In the genomic region with DNA sequence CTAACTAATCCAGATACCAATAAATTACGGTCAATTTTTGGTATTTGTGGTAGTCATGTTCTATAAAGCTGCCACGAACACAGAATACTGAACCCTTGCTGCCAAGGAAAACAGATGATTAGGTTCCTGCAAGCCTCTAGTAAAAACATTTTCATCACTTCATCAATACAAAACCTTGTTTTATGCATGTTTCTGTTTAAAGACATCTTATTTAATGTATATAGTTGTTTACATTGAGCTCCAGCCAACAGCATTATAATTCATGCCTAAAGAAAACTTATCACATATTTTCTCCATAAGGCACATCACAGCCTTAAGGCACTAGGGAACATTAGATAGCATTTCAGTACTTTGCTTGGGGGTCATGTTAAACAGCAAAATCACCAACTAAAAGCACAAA, we compare ENCODE assay signal across 21 cellular contexts. TPM values are rescaled to one million over a fixed set of nuclear protein-coding genes. Genes with fewer than 3 reads are reported as not detected.
"Had no signal": no experiment of that assay in that cellular context is flagged by ENCODE, and none has a peak within 500 bp of the region (broad histone marks: within the 10 kb centered on the region; RNA-seq: fewer than 3 reads in every experiment).

No MANE protein-coding gene starts in this region.

- H3K27ac ChIP-seq: esophagus squamous epithelium, hepatocyte, pancreas had no signal

- H3K4me1 Mint-ChIP-seq: naive thymus-derived CD8-positive, alpha-beta T cell; neural crest cell; stimulated activated naive B cell treated with anti-CD40 and anti-IgM and Interleukin-4, amounts not matched to agents 10 μg/mL and 1 μg/mL and 100 μg/mL, for 72 hours; stimulated activated naive CD8-positive, alpha-beta T cell treated with anti-CD3 and anti-CD28 coated beads, Interleukin-15, amount 100 ng/mL, for 72 hours had no signal

- H3K27ac Mint-ChIP-seq: dendritic cell treated with granulocyte-macrophage colony-stimulating factor and Interleukin-4, amounts not matched to agents 40 ng/mL and 50 ng/mL, for 4 days; effector memory CD8-positive, alpha-beta T cell; progenitor cell of endocrine pancreas; stimulated activated naive B cell treated with anti-CD40 and anti-IgM and Interleukin-4, amounts not matched to agents 10 μg/mL and 1 μg/mL and 100 μg/mL, for 72 hours; stimulated activated naive CD8-positive, alpha-beta T cell treated with anti-CD3 and anti-CD28 coated beads, Interleukin-15, amount 100 ng/mL, for 72 hours had no signal

- H3K4me3 Mint-ChIP-seq: dendritic cell treated with granulocyte-macrophage colony-stimulating factor and Interleukin-4, amounts not matched to agents 40 ng/mL and 50 ng/mL, for 4 days; effector memory CD8-positive, alpha-beta T cell; naive thymus-derived CD8-positive, alpha-beta T cell; neural crest cell; stimulated activated naive B cell treated with anti-CD40 and anti-IgM and Interleukin-4, amounts not matched to agents 10 μg/mL and 1 μg/mL and 100 μg/mL, for 72 hours; stimulated activated naive CD8-positive, alpha-beta T cell treated with anti-CD3 and anti-CD28 coated beads, Interleukin-15, amount 100 ng/mL, for 72 hours had no signal

- H3K27me3 ChIP-seq: esophagus squamous epithelium, hepatocyte, pancreas had no signal

- H3K9me3 ChIP-seq: mucosa of descending colon, pancreas had no signal

- H3K79me2 ChIP-seq: hepatocyte had no signal

- H3K4me1 ChIP-seq: esophagus squamous epithelium, pancreas had no signal

- H3K36me3 ChIP-seq: esophagus squamous epithelium, pancreas had no signal

- H3K4me2 ChIP-seq: hepatocyte had no signal

- H3K27me3 Mint-ChIP-seq: dendritic cell treated with granulocyte-macrophage colony-stimulating factor and Interleukin-4, amounts not matched to agents 40 ng/mL and 50 ng/mL, for 4 days; effector memory CD8-positive, alpha-beta T cell; progenitor cell of endocrine pancreas; stimulated activated naive B cell treated with anti-CD40 and anti-IgM and Interleukin-4, amounts not matched to agents 10 μg/mL and 1 μg/mL and 100 μg/mL, for 72 hours; stimulated activated naive CD8-positive, alpha-beta T cell treated with anti-CD3 and anti-CD28 coated beads, Interleukin-15, amount 100 ng/mL, for 72 hours had no signal

- H3K4me3 ChIP-seq: esophagus squamous epithelium, hepatocyte, mucosa of descending colon, pancreas had no signal

- ATAC-seq: effector memory CD8-positive, alpha-beta T cell; left lobe of liver; mucosa of descending colon; naive thymus-derived CD8-positive, alpha-beta T cell; pancreas; right cardiac atrium; stimulated activated naive B cell treated with anti-CD40 and anti-IgM and Interleukin-4, amounts not matched to agents 10 μg/mL and 1 μg/mL and 100 μg/mL, for 72 hours; stimulated activated naive CD8-positive, alpha-beta T cell treated with anti-CD3 and anti-CD28 coated beads, Interleukin-15, amount 100 ng/mL, for 72 hours had no signal

- DNase-seq: effector memory CD8-positive, alpha-beta T cell; esophagus squamous epithelium; foreskin melanocyte; head of caudate nucleus; mucosa of descending colon; naive thymus-derived CD8-positive, alpha-beta T cell; pancreas; right cardiac atrium; stimulated activated CD4-positive, alpha-beta T cell treated with anti-CD3 and anti-CD28 coated beads, Interleukin-4, amount 100 ng/mL, for 24 hours; stimulated activated naive B cell treated with anti-CD40 and anti-IgM and Interleukin-4, amounts not matched to agents 10 μg/mL and 1 μg/mL and 100 μg/mL, for 72 hours; stimulated activated naive CD8-positive, alpha-beta T cell treated with anti-CD3 and anti-CD28 coated beads, Interleukin-15, amount 100 ng/mL, for 72 hours; trophoblast cell had no signal

- H2AFZ ChIP-seq: hepatocyte had no signal

RNA-seq across cellular contexts. Expression of a gene that starts 49.8 kb away (rescaled TPM):
- total RNA-seq: epithelial cell of proximal tubule; esophagus squamous epithelium; hepatocyte; kidney epithelial cell; left lobe of liver; lower leg skin; mucosa of descending colon; naive thymus-derived CD8-positive, alpha-beta T cell; neural crest cell; pancreas; progenitor cell of endocrine pancreas; right cardiac atrium; urinary bladder had no signal
- polyA plus RNA-seq: hepatocyte; naive thymus-derived CD8-positive, alpha-beta T cell; pancreas; right cardiac atrium; urinary bladder had no signal
